10 cellular contexts compared by ENCODE assay signal in genomic region chr1:7298749-7299151, GRCh38.
DNase-seq lines count a peak whose midpoint lies in the region; ATAC-seq and TF ChIP-seq lines count a peak whose summit lies in the region.
"Had no signal": no experiment of that assay in that cellular context is flagged by ENCODE, and none has a peak within 500 bp of the region (broad histone marks: within the 10 kb centered on the region; RNA-seq: fewer than 3 reads in every experiment).

No MANE protein-coding gene starts in this region.

- H3K79me2 ChIP-seq in osteoblast (ENCODE audit: insufficient read depth, low read length), result no peaks in the 10 kb centered on the region

- DNase-seq in EH (ENCODE audit: low read depth), result peak; percentile 72
- peak; percentile 9 for DNase-seq in RWPE1 (ENCODE audit: low spot score)
- DNase-seq in endodermal cell, result peak; percentile 51
- DNase-seq in osteoblast (ENCODE audit: insufficient read length, low spot score, missing footprints), result peak; percentile 67
- DNase-seq in Calu3, result no peak
- DNase-seq in NCI-H1417 treated with DMSO at 0.1 percent for 48 hours (lab: John Stamatoyannopoulos, UW), result no peak
- no peak for DNase-seq in activated T-cell treated with anti-CD3 and anti-CD28 coated beads, Interleukin-2, amount 50 U/mL, for 1 hour
- DNase-seq: natural killer cell; stimulated activated naive CD8-positive, alpha-beta T cell treated with anti-CD3 and anti-CD28 coated beads, Interleukin-15, amount 100 ng/mL, for 72 hours had no signal

- H3K27ac ChIP-seq in RWPE1, result peak overlapping the region; percentile 85
- H3K27ac ChIP-seq in endodermal cell (ENCODE audit: low read depth, low read length), result no peak overlapping the region
- H3K27ac ChIP-seq in osteoblast (ENCODE audit: low read depth, low read length), result peak overlapping the region; percentile 96

- TF ChIP-seq CTCF in RWPE1 (conservative IDR thresholded peaks at IDR 0.05; ENCODE audit: low read depth), result no peak
- TF ChIP-seq CTCF in endodermal cell (conservative IDR thresholded peaks at IDR 0.05), result no peak
- no peak for TF ChIP-seq CTCF in osteoblast (IDR thresholded peaks at IDR 0.05; ENCODE audit: extremely low read depth, low read depth, low read length)
- no peak for TF ChIP-seq CTCF in Calu3 (IDR thresholded peaks at IDR 0.05; ENCODE audit: unreplicated experiment)

- CTCF ChIA-PET in RWPE1 (lab: Yijun Ruan, JAX), result interaction anchor here (0.7 kb wide), 1 partner anchor 1266 kb away, joined by 3 read pairs; no protein-coding TSS in a partner anchor
- CTCF ChIA-PET in Calu3 (lab: Charles Lee), result interaction anchor here (0.8 kb wide), 1 partner anchor 31 kb away, joined by 3 read pairs; no protein-coding TSS in a partner anchor

- H3K9me3 Mint-ChIP-seq in endodermal cell (peaks cover 3% of the 10 kb centered on the region), Calu3 (ENCODE audit: low read depth, unreplicated experiment) (peaks cover 4% of the 10 kb centered on the region)
- H3K9me3 Mint-ChIP-seq: natural killer cell; stimulated activated naive CD8-positive, alpha-beta T cell treated with anti-CD3 and anti-CD28 coated beads, Interleukin-15, amount 100 ng/mL, for 72 hours had no signal

- H2AFZ ChIP-seq in osteoblast (ENCODE audit: low read length), result peak overlapping the region; percentile 72

- H3K27me3 ChIP-seq in endodermal cell (ENCODE audit: control insufficient read depth, insufficient read depth, low read length, poor library complexity, severe bottlenecking) (no peaks in the 10 kb centered on the region), osteoblast (ENCODE audit: insufficient read depth, low read length) (no peaks in the 10 kb centered on the region)

- H3K27ac Mint-ChIP-seq in endodermal cell (no peak overlapping the region), Calu3 (ENCODE audit: unreplicated experiment) (no peak overlapping the region)
- H3K27ac Mint-ChIP-seq: natural killer cell had no signal

- intact Hi-C loops in Calu3 (cut with micrococcal nuclease; ENCODE audit: unreplicated experiment), result no loop called here

- no TSS peak for BruUV-seq in Calu3 (replicated peaks; lab: Mats Ljungman, UMichigan)

- 56 to 66% methylated on average over 3 to 4 of the region's 4 CpGs for WGBS in endodermal cell (ENCODE audit: insufficient coverage in 1 of 2, insufficient read length in 1 of 2), 2 experiments

- H3K4me1 ChIP-seq in endodermal cell (ENCODE audit: control insufficient read depth, insufficient read depth, low read length) (peaks cover 4% of the 10 kb centered on the region), osteoblast (ENCODE audit: insufficient read depth, low read length) (peaks cover 36% of the 10 kb centered on the region)

- H3K36me3 ChIP-seq in endodermal cell (ENCODE audit: control insufficient read depth, insufficient read depth, low read length) (no peaks in the 10 kb centered on the region), osteoblast (ENCODE audit: insufficient read depth, low read length) (no peaks in the 10 kb centered on the region)

- H3K4me3 Mint-ChIP-seq in endodermal cell (no peak overlapping the region), Calu3 (ENCODE audit: low read depth, unreplicated experiment) (no peak overlapping the region)
- H3K4me3 Mint-ChIP-seq: natural killer cell; stimulated activated naive CD8-positive, alpha-beta T cell treated with anti-CD3 and anti-CD28 coated beads, Interleukin-15, amount 100 ng/mL, for 72 hours had no signal

- H3K4me1 Mint-ChIP-seq in endodermal cell (peaks cover 13% of the 10 kb centered on the region), Calu3 (ENCODE audit: low read depth, unreplicated experiment) (peaks cover 39% of the 10 kb centered on the region)
- H3K4me1 Mint-ChIP-seq: natural killer cell; stimulated activated naive CD8-positive, alpha-beta T cell treated with anti-CD3 and anti-CD28 coated beads, Interleukin-15, amount 100 ng/mL, for 72 hours had no signal

- H4K20me1 ChIP-seq in osteoblast (ENCODE audit: insufficient read depth, low read length), result no peaks in the 10 kb centered on the region

- H3K9ac ChIP-seq in endodermal cell (ENCODE audit: extremely low read depth, low read length, poor library complexity, severe bottlenecking), result no peak overlapping the region

- no peak for ATAC-seq in GM18505 (IDR thresholded peaks at IDR 0.05; ENCODE audit: unreplicated experiment)
- ATAC-seq: natural killer cell; stimulated activated naive CD8-positive, alpha-beta T cell treated with anti-CD3 and anti-CD28 coated beads, Interleukin-15, amount 100 ng/mL, for 72 hours had no signal

- H3K36me3 Mint-ChIP-seq in endodermal cell (ENCODE audit: low read depth) (no peaks in the 10 kb centered on the region), Calu3 (ENCODE audit: insufficient read depth, unreplicated experiment) (no peaks in the 10 kb centered on the region)
- H3K36me3 Mint-ChIP-seq: natural killer cell had no signal

- no peak for TF ChIP-seq POLR2A in GM18505 (IDR thresholded peaks at IDR 0.05; ENCODE audit: borderline replicate concordance, extremely low read depth, insufficient read depth, insufficient read length)

- H3K4me3 ChIP-seq in endodermal cell (ENCODE audit: low read length) (no peak overlapping the region), osteoblast (ENCODE audit: insufficient read depth, low read length) (peak overlapping the region; percentile 29)

- POLR2A ChIA-PET in RWPE1 (lab: Yijun Ruan, JAX; ENCODE audit: low non-redundant PET), result no interaction called here

- peak overlapping the region; percentile 73 for H3K4me2 ChIP-seq in osteoblast (ENCODE audit: insufficient read depth, low read length)

- H3K27me3 Mint-ChIP-seq in endodermal cell (ENCODE audit: insufficient read depth), result no peaks in the 10 kb centered on the region
- H3K27me3 Mint-ChIP-seq in Calu3 (ENCODE audit: unreplicated experiment), result no peaks in the 10 kb centered on the region

- H3K9me3 ChIP-seq in endodermal cell (ENCODE audit: control insufficient read depth, low read length), result no peaks in the 10 kb centered on the region
- H3K9me3 ChIP-seq in osteoblast (ENCODE audit: low read depth, low read length), result no peaks in the 10 kb centered on the region

Comparison
In these comparisons a context has a peak if more than half of its experiments do, and no peak if none do; other contexts are left out.
1. DNase-seq: peak in EH (single experiment), RWPE1 (single experiment), endodermal cell (single experiment) and osteoblast (single experiment); none in Calu3 (single experiment), NCI-H1417 treated with DMSO at 0.1 percent for 48 hours (single experiment) and activated T-cell treated with anti-CD3 and anti-CD28 coated beads, Interleukin-2, amount 50 U/mL, for 1 hour (single experiment).